In the genomic region with DNA sequence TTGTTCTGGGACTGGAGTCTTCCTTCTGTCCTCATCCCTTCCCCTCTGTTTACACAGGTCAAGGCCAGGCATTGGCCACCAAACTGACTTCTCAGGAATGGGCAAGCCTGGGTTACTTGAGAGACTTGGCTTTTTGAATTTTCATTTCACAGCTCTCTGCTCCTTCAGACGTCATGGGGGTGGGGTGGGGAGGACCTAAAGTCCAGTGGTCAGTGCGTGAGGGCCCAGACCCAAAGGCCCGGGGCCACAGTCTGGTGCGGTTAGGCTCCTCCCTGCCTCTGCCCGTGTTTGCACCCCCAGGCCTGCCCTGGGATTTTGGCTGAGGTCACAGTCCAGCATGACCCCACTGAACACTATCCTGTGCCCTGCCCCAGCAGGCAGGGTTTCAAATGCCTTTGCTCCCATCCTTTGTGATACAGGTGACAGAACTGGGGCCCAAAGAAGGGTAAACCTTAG, we compare ENCODE assay signal across 13 cellular contexts. TPM values are rescaled to one million over a fixed set of nuclear protein-coding genes. Genes with fewer than 3 reads are reported as not detected.
DNase-seq lines count a peak whose midpoint lies in the region; ATAC-seq and TF ChIP-seq lines count a peak whose summit lies in the region.
"Had no signal": no experiment of that assay in that cellular context is flagged by ENCODE, and none has a peak within 500 bp of the region (broad histone marks: within the 10 kb centered on the region; RNA-seq: fewer than 3 reads in every experiment).

No MANE protein-coding gene starts in this region.

- H3K27me3 Mint-ChIP-seq in CD8-positive, alpha-beta memory T cell: peaks cover 0 to 1% of the 10 kb centered on the region in 2 donors

- peak overlapping the region in 1 of 7 donors; percentile 59 for H3K4me3 Mint-ChIP-seq in CD8-positive, alpha-beta memory T cell

- peaks cover 8% of the 10 kb centered on the region for H3K27me3 ChIP-seq in CD8-positive, alpha-beta memory T cell (ENCODE audit: insufficient read depth, low read length, poor library complexity, severe bottlenecking)
- H3K27me3 ChIP-seq in Peyer's patch: no peaks in the 10 kb centered on the region
- no peaks in the 10 kb centered on the region for H3K27me3 ChIP-seq in gastrocnemius medialis
- H3K27me3 ChIP-seq in SK-N-SH (ENCODE audit: insufficient read depth): no peaks in the 10 kb centered on the region

- no peaks in the 10 kb centered on the region for H4K20me1 ChIP-seq in SK-N-SH (ENCODE audit: insufficient read depth)

- H3K4me1 ChIP-seq in CD8-positive, alpha-beta memory T cell (ENCODE audit: insufficient read depth, low read length): peaks cover 16% of the 10 kb centered on the region
- peaks cover 15 to 44% (median 21%) of the 10 kb centered on the region in 4 donors for H3K4me1 ChIP-seq in Peyer's patch
- peaks cover 59 to 64% of the 10 kb centered on the region in 2 donors for H3K4me1 ChIP-seq in gastrocnemius medialis
- H3K4me1 ChIP-seq in SK-N-SH (ENCODE audit: control insufficient read depth in 1 of 2, insufficient read depth in 2 of 2, low read depth in 1 of 2, low read length in 1 of 2): peaks cover 10 to 47% of the 10 kb centered on the region in 2 experiments; a peak in 3 of 4 replicates

- DNase-seq in CD8-positive, alpha-beta memory T cell: peak in 1 of 5 donors; percentile 31
- DNase-seq in Peyer's patch: peak in 2 of 3 donors; percentile 46 to 50
- peak; percentile 90 for DNase-seq in left lobe of liver (ENCODE audit: low spot score)
- DNase-seq in gastrocnemius medialis: peak in 1 of 2 donors; percentile 17
- no peak for DNase-seq in NCI-H510A treated with DMSO at 0.1 percent for 48 hours (lab: John Stamatoyannopoulos, UW)
- no peak for DNase-seq in LoVo (ENCODE audit: low spot score)
- DNase-seq in SK-N-SH: no peak
- DNase-seq: C1 segment of cervical spinal cord; effector CD8-positive, alpha-beta T cell; GDM1; NCI-H524; nucleus accumbens had no signal

- H3K4me1 Mint-ChIP-seq in CD8-positive, alpha-beta memory T cell: peaks cover 23 to 38% (median 27%) of the 10 kb centered on the region in 3 donors

- no peak for TF ChIP-seq RAD21 in SK-N-SH (IDR thresholded peaks at IDR 0.05; ENCODE audit: low read length)

- no peaks in the 10 kb centered on the region for H3K9me2 ChIP-seq in SK-N-SH

- H3K9me3 Mint-ChIP-seq in CD8-positive, alpha-beta memory T cell: no peaks in the 10 kb centered on the region

- H3K9ac ChIP-seq in SK-N-SH: no peak overlapping the region

- intact Hi-C loops in gastrocnemius medialis (cut with DNase I; ENCODE audit: low total_unique reads): no loop called here

- no peak for TF ChIP-seq EP300 in SK-N-SH (IDR thresholded peaks at IDR 0.05; ENCODE audit: borderline replicate concordance in 1 of 2, low read depth in 1 of 2, low read length in 1 of 2)

- no peaks in the 10 kb centered on the region for H3K36me3 ChIP-seq in CD8-positive, alpha-beta memory T cell (ENCODE audit: insufficient read depth, low read length)
- no peaks in the 10 kb centered on the region for H3K36me3 ChIP-seq in Peyer's patch
- H3K36me3 ChIP-seq in gastrocnemius medialis: no peaks in the 10 kb centered on the region
- H3K36me3 ChIP-seq in SK-N-SH (replicated peaks in 1 of 2; ENCODE audit: control insufficient read depth in 1 of 2, insufficient read depth in 2 of 2, low read length in 1 of 2): no peaks in the 10 kb centered on the region

- peaks cover 9% of the 10 kb centered on the region for H3F3A ChIP-seq in SK-N-SH (replicated peaks; ENCODE audit: insufficient read depth)

- no peak overlapping the region for H3K4me3 ChIP-seq in CD8-positive, alpha-beta memory T cell (ENCODE audit: low read length)
- H3K4me3 ChIP-seq in Peyer's patch: no peak overlapping the region
- H3K4me3 ChIP-seq in gastrocnemius medialis: no peak overlapping the region
- no peak overlapping the region for H3K4me3 ChIP-seq in SK-N-SH (ENCODE audit: low read depth in 2 of 2, low read length in 1 of 2)

- no peak overlapping the region for H2AFZ ChIP-seq in SK-N-SH (ENCODE audit: low read depth)

- ATAC-seq in left lobe of liver (peak; percentile 47), gastrocnemius medialis (no peak), GM21367 (IDR thresholded peaks at IDR 0.05; ENCODE audit: unreplicated experiment) (no peak)

- CTCF ChIA-PET in CD8-positive, alpha-beta memory T cell (lab: Charles Lee): interaction anchor here (1.2 to 3.1 kb wide), 5 partner anchors 10 to 131 kb away, joined by 3 to 28 read pairs (median 4); no protein-coding TSS in a partner anchor
- CTCF ChIA-PET in SK-N-SH (lab: Yijun Ruan, JAX): interaction anchor here (2.2 to 22.4 kb wide), 3 partner anchors 8 to 123 kb away, joined by 14 to 627 read pairs (median 238); no protein-coding TSS in a partner anchor

- no peaks in the 10 kb centered on the region for H3K9me3 ChIP-seq in CD8-positive, alpha-beta memory T cell (ENCODE audit: low read length)
- H3K9me3 ChIP-seq in Peyer's patch (no peaks in the 10 kb centered on the region), gastrocnemius medialis (no peaks in the 10 kb centered on the region), SK-N-SH (no peaks in the 10 kb centered on the region)

- no peak overlapping the region for H3K27ac ChIP-seq in CD8-positive, alpha-beta memory T cell (ENCODE audit: low read depth, low read length)
- H3K27ac ChIP-seq in Peyer's patch (peak overlapping the region in 3 of 4 donors; percentile 53 to 92 (median 71)), gastrocnemius medialis (peak overlapping the region; percentile 96 to 99 (median 98)), SK-N-SH (ENCODE audit: low read depth in 2 of 2, low read length in 1 of 2) (no peak overlapping the region)

- H3K79me2 ChIP-seq in SK-N-SH (ENCODE audit: insufficient read depth): peaks cover 13% of the 10 kb centered on the region

- no peaks in the 10 kb centered on the region for H3K36me3 Mint-ChIP-seq in CD8-positive, alpha-beta memory T cell

- in situ Hi-C loops in gastrocnemius medialis (cut with MboI; ENCODE audit: low sequenced_read_pairs in 4 of 4): no loop called here

- TF ChIP-seq CTCF in Peyer's patch (IDR thresholded peaks at IDR 0.05) (no peak), gastrocnemius medialis (IDR thresholded peaks at IDR 0.05 in 4 of 5, conservative IDR thresholded peaks at IDR 0.05 in 1 of 5) (no peak), SK-N-SH (IDR thresholded peaks at IDR 0.05) (no peak)

- 98% methylated on average over 5 of the region's 5 CpGs for WGBS in SK-N-SH (ENCODE audit: low lambda C conversion rate)

- POLR2A ChIA-PET in CD8-positive, alpha-beta memory T cell (lab: Charles Lee): no interaction called here
- POLR2A ChIA-PET in SK-N-SH (lab: Yijun Ruan, JAX): interaction anchor here (1.7 kb wide), 1 partner anchor 17 kb away, joined by 4 read pairs; no protein-coding TSS in a partner anchor

- H3K4me2 ChIP-seq in SK-N-SH: no peak overlapping the region

- TF ChIP-seq POLR2A in Peyer's patch (IDR thresholded peaks at IDR 0.05): no peak
- no peak for TF ChIP-seq POLR2A in gastrocnemius medialis (IDR thresholded peaks at IDR 0.05)

- H3K27ac Mint-ChIP-seq in CD8-positive, alpha-beta memory T cell: peak overlapping the region in 7 of 8 donors; percentile 12 to 81 (median 63)

TF ChIP-seq in SK-N-SH, 30 proteins besides CTCF, POLR2A, EP300 and RAD21:
- no peak for TF ChIP-seq CHD2 (IDR thresholded peaks at IDR 0.05; ENCODE audit: low read length, partially characterized antibody)
- TF ChIP-seq REST (IDR thresholded peaks at IDR 0.05; ENCODE audit: low read depth, low read length): no peak
- TF ChIP-seq MXI1 (IDR thresholded peaks at IDR 0.05; ENCODE audit: low read depth, low read length): no peak
- no peak for TF ChIP-seq SMC3 (IDR thresholded peaks at IDR 0.05; ENCODE audit: low read depth, low read length)

RNA-seq across cellular contexts. Expression of gene CXXC5, which starts 4.1 kb away (rescaled TPM):
- 1 to 10 TPM; 2.1 to 3.1 TPM for total RNA-seq in CD8-positive, alpha-beta memory T cell
- polyA plus RNA-seq in CD8-positive, alpha-beta memory T cell: 67.0 TPM
- 10 to 100 TPM; 21.7 to 49.5 (median 30.9) TPM for total RNA-seq in Peyer's patch
- 64.0 TPM for total RNA-seq in left lobe of liver
- total RNA-seq in gastrocnemius medialis: 10 to 100 TPM; 38.5 to 83.8 (median 60.9) TPM
- polyA plus RNA-seq in SK-N-SH (2012; rRNA removed): 47.4 and 52.9 TPM in 2 replicates
- 32.6 and 46.5 TPM in 2 replicates for polyA plus RNA-seq in SK-N-SH (2012; cell fraction: cytosol; rRNA removed)
- 35.1 and 38.6 TPM in 2 replicates for polyA plus RNA-seq in SK-N-SH (2012; cell fraction: nucleus; rRNA removed)

Comparison
In these comparisons a context has a peak if more than half of its experiments do, and no peak if none do; other contexts are left out.
1. DNase-seq: peak in Peyer's patch (2 of 3) and left lobe of liver (single experiment); none in NCI-H510A treated with DMSO at 0.1 percent for 48 hours (single experiment), LoVo (single experiment) and SK-N-SH (single experiment).
2. H3K27ac ChIP-seq: peak in Peyer's patch (3 of 4) and gastrocnemius medialis (4 of 4); none in CD8-positive, alpha-beta memory T cell (single experiment) and SK-N-SH (0 of 2).
3. RNA of gene CXXC5, which starts 4.1 kb away (total RNA-seq): 38.5 to 83.8 TPM in gastrocnemius medialis, 64.0 TPM in left lobe of liver (single experiment) and 21.7 to 49.5 TPM in Peyer's patch; 2.1 to 3.1 TPM in CD8-positive, alpha-beta memory T cell; every median in the first group is over 4 times any median in the second.